ENCODE assay signal across 9 cellular contexts in genomic region chr7:81845628-81846259, GRCh38.
DNase-seq lines count a peak whose midpoint lies in the region; ATAC-seq lines count a peak whose summit lies in the region.
"Had no signal": no experiment of that assay in that cellular context is flagged by ENCODE, and none has a peak within 500 bp of the region (broad histone marks: within the 10 kb centered on the region; RNA-seq: fewer than 3 reads in every experiment).

No MANE protein-coding gene starts in this region.

- H4K8ac ChIP-seq in trophoblast cell (ENCODE audit: low read depth, low read length), result peak overlapping the region; percentile 77

- no peaks in the 10 kb centered on the region for H3K36me3 Mint-ChIP-seq in T-helper 1 cell treated with Interleukin-12 subunit alpha and Interleukin-12 subunit beta and Interleukin-4 antibody, amounts not matched to agents 30 μg/mL and 1 μg/mL, for 36 hours (ENCODE audit: low read depth)
- H3K36me3 Mint-ChIP-seq in activated naive CD8-positive, alpha-beta T cell treated with anti-CD3 and anti-CD28 coated beads for 36 hours, result no peaks in the 10 kb centered on the region

- H3K27me3 Mint-ChIP-seq in T-helper 1 cell treated with Interleukin-12 subunit alpha and Interleukin-12 subunit beta and Interleukin-4 antibody, amounts not matched to agents 30 μg/mL and 1 μg/mL, for 36 hours (ENCODE audit: low read depth), result no peaks in the 10 kb centered on the region
- H3K27me3 Mint-ChIP-seq in activated naive CD8-positive, alpha-beta T cell treated with anti-CD3 and anti-CD28 coated beads for 36 hours, result no peaks in the 10 kb centered on the region

- no peak overlapping the region for H3K4me3 ChIP-seq in trophoblast cell (ENCODE audit: low read depth, low read length)

- H3K4me1 Mint-ChIP-seq in T-helper 1 cell treated with Interleukin-12 subunit alpha and Interleukin-12 subunit beta and Interleukin-4 antibody, amounts not matched to agents 30 μg/mL and 1 μg/mL, for 36 hours (ENCODE audit: low read depth), result peaks cover 5% of the 10 kb centered on the region
- no peaks in the 10 kb centered on the region for H3K4me1 Mint-ChIP-seq in activated naive CD8-positive, alpha-beta T cell treated with anti-CD3 and anti-CD28 coated beads for 36 hours

- no CpG with 5 or more reads among the region's 7 CpGs for WGBS in trophoblast cell (ENCODE audit: extremely low coverage, insufficient coverage, insufficient read length)

- no peak overlapping the region for H2BK120ac ChIP-seq in trophoblast cell (ENCODE audit: insufficient read depth, low read length, poor library complexity)

- H3K4me1 ChIP-seq in trophoblast cell (ENCODE audit: control insufficient read depth in 1 of 2, insufficient read depth in 2 of 2, low read length in 2 of 2), result no peaks in the 10 kb centered on the region

- no peak overlapping the region for H2BK5ac ChIP-seq in trophoblast cell (ENCODE audit: low read depth, low read length, poor library complexity)

- DNase-seq in T-helper 1 cell (no peak), SKM-1 (lab: John Stamatoyannopoulos, UW; ENCODE audit: unreplicated experiment) (peak; percentile 10), trophoblast cell (no peak), kidney glomerular epithelial cell (lab: John Stamatoyannopoulos, UW) (no peak)
- no peak for DNase-seq in activated naive CD8-positive, alpha-beta T cell treated with anti-CD3 and anti-CD28 coated beads for 36 hours
- no peak for DNase-seq in stimulated activated naive CD8-positive, alpha-beta T cell treated with anti-CD3 and anti-CD28 coated beads, Interleukin-15, Interleukin-2, amounts not matched to agents 100 U/mL and 50 U/mL, for 24 hours

- ATAC-seq in HG03342 (IDR thresholded peaks at IDR 0.05; ENCODE audit: unreplicated experiment), result peak; percentile 94
- ATAC-seq in stimulated activated naive CD8-positive, alpha-beta T cell treated with anti-CD3 and anti-CD28 coated beads, Interleukin-15, Interleukin-2, amounts not matched to agents 100 U/mL and 50 U/mL, for 24 hours, result no peak

- no peak overlapping the region for H3K14ac ChIP-seq in trophoblast cell (ENCODE audit: low read length)

- no peaks in the 10 kb centered on the region for H3K79me1 ChIP-seq in trophoblast cell (ENCODE audit: low read length)

- no peak overlapping the region for H3K4me3 Mint-ChIP-seq in T-helper 1 cell treated with Interleukin-12 subunit alpha and Interleukin-12 subunit beta and Interleukin-4 antibody, amounts not matched to agents 30 μg/mL and 1 μg/mL, for 36 hours
- H3K4me3 Mint-ChIP-seq in activated naive CD8-positive, alpha-beta T cell treated with anti-CD3 and anti-CD28 coated beads for 36 hours, result no peak overlapping the region

- H3K27ac Mint-ChIP-seq in T-helper 1 cell treated with Interleukin-12 subunit alpha and Interleukin-12 subunit beta and Interleukin-4 antibody, amounts not matched to agents 30 μg/mL and 1 μg/mL, for 36 hours, result peak overlapping the region; percentile 20
- H3K27ac Mint-ChIP-seq in activated naive CD8-positive, alpha-beta T cell treated with anti-CD3 and anti-CD28 coated beads for 36 hours, result no peak overlapping the region

- H3K27ac ChIP-seq in trophoblast cell (ENCODE audit: low read depth, low read length), result no peak overlapping the region
- H3K27ac ChIP-seq: VCaP had no signal

- no peak overlapping the region for H3K18ac ChIP-seq in trophoblast cell (ENCODE audit: low read length)

- H3K9me3 Mint-ChIP-seq in T-helper 1 cell treated with Interleukin-12 subunit alpha and Interleukin-12 subunit beta and Interleukin-4 antibody, amounts not matched to agents 30 μg/mL and 1 μg/mL, for 36 hours, result peaks cover 4% of the 10 kb centered on the region
- no peaks in the 10 kb centered on the region for H3K9me3 Mint-ChIP-seq in activated naive CD8-positive, alpha-beta T cell treated with anti-CD3 and anti-CD28 coated beads for 36 hours

- no peak overlapping the region for H3K9ac ChIP-seq in trophoblast cell (ENCODE audit: low read length)

- H4K91ac ChIP-seq in trophoblast cell (ENCODE audit: low read depth, low read length), result no peak overlapping the region

- H3K23ac ChIP-seq in trophoblast cell (ENCODE audit: low read length), result no peak overlapping the region

- no peaks in the 10 kb centered on the region for H3K27me3 ChIP-seq in trophoblast cell (ENCODE audit: insufficient read depth, low read length)

- no peaks in the 10 kb centered on the region for H3K79me2 ChIP-seq in trophoblast cell (ENCODE audit: control insufficient read depth, insufficient read depth, low read length, poor library complexity)

- H3K4me2 ChIP-seq in trophoblast cell (ENCODE audit: low read length), result no peak overlapping the region

- H2BK12ac ChIP-seq in trophoblast cell (ENCODE audit: low read length), result no peak overlapping the region

- no peak overlapping the region for H3K4ac ChIP-seq in trophoblast cell (ENCODE audit: low read depth, low read length)

- H3K36me3 ChIP-seq in trophoblast cell (ENCODE audit: control insufficient read depth in 1 of 2, insufficient read depth in 2 of 2, low read length in 2 of 2), result no peaks in the 10 kb centered on the region

- H2AK5ac ChIP-seq in trophoblast cell (ENCODE audit: low read length), result no peak overlapping the region

- no peak overlapping the region for H2AFZ ChIP-seq in trophoblast cell (ENCODE audit: insufficient read depth, low read length, poor library complexity)

- H4K12ac ChIP-seq in trophoblast cell (ENCODE audit: low read depth, low read length), result no peak overlapping the region

- no peaks in the 10 kb centered on the region for H3K9me3 ChIP-seq in trophoblast cell (ENCODE audit: insufficient read depth, low read depth, low read length)
